ENCODE assay signal across 17 cellular contexts in genomic region chr9:114237247-114237646, GRCh38.
"Had no signal": no experiment of that assay in that cellular context is flagged by ENCODE, and none has a peak within 500 bp of the region (broad histone marks: within the 10 kb centered on the region; RNA-seq: fewer than 3 reads in every experiment).

No MANE protein-coding gene starts in this region.

- H3K4me3 Mint-ChIP-seq: mesothelial cell of epicardium had no signal

- H3K27me3 ChIP-seq: esophagus muscularis mucosa, foreskin keratinocyte, gastroesophageal sphincter, heart right ventricle had no signal

- H3K36me3 ChIP-seq: left lung, lower lobe of right lung had no signal

- H3K27ac Mint-ChIP-seq: mesothelial cell of epicardium had no signal

- H3K9me3 Mint-ChIP-seq: mesothelial cell of epicardium had no signal

- DNase-seq: dermis blood vessel endothelial cell; dorsolateral prefrontal cortex; effector CD4-positive, alpha-beta T cell; effector memory CD4-positive, alpha-beta T cell; foreskin keratinocyte; heart right ventricle; hippocampal formation; left cardiac atrium; left ventricle myocardium superior; lower lobe of right lung; mesenchymal stem cell; mucosa of descending colon had no signal

- H3K27ac ChIP-seq: coronary artery, dorsolateral prefrontal cortex, esophagus muscularis mucosa, foreskin keratinocyte, gastroesophageal sphincter, left lung, lower lobe of right lung had no signal

- H3K9me3 ChIP-seq: esophagus muscularis mucosa, gastroesophageal sphincter, heart right ventricle, left lung, lower lobe of right lung, mucosa of descending colon had no signal

- ATAC-seq: foreskin keratinocyte, gastroesophageal sphincter, heart right ventricle, left cardiac atrium, left lung, left ventricle myocardium superior, lower lobe of right lung, mucosa of descending colon had no signal

- H3K4me1 ChIP-seq: foreskin keratinocyte, left lung, lower lobe of right lung had no signal

- H3K4me3 ChIP-seq: coronary artery, dorsolateral prefrontal cortex, esophagus muscularis mucosa, gastroesophageal sphincter, heart right ventricle, left lung, lower lobe of right lung, mucosa of descending colon had no signal
